1 cellular context compared by ENCODE assay signal in the genomic region with DNA sequence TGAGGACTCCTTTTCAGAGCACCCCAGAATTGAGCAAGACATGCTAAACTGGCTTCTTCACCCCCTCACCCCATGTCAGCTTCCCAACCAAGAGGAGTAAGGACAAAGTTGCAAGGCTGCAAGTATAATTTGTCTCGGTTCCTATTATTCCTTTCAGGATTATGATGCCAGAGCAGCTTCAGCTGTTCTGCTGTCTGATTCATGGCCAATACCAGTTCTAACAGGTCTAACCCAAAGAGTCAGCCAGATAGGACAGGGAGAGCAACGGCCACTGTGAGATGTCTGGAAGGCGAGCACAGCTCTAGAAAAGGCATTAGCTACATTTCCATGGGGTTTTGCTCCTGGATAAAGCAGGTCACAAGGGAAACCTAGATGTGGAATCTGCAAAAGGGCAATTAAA.
TF ChIP-seq lines count a peak whose summit lies in the region.

No MANE protein-coding gene starts in this region.

TF ChIP-seq in GM23338, 12 proteins besides CTCF, POLR2A, EP300 and RAD21:
- TF ChIP-seq, protein P1, sequence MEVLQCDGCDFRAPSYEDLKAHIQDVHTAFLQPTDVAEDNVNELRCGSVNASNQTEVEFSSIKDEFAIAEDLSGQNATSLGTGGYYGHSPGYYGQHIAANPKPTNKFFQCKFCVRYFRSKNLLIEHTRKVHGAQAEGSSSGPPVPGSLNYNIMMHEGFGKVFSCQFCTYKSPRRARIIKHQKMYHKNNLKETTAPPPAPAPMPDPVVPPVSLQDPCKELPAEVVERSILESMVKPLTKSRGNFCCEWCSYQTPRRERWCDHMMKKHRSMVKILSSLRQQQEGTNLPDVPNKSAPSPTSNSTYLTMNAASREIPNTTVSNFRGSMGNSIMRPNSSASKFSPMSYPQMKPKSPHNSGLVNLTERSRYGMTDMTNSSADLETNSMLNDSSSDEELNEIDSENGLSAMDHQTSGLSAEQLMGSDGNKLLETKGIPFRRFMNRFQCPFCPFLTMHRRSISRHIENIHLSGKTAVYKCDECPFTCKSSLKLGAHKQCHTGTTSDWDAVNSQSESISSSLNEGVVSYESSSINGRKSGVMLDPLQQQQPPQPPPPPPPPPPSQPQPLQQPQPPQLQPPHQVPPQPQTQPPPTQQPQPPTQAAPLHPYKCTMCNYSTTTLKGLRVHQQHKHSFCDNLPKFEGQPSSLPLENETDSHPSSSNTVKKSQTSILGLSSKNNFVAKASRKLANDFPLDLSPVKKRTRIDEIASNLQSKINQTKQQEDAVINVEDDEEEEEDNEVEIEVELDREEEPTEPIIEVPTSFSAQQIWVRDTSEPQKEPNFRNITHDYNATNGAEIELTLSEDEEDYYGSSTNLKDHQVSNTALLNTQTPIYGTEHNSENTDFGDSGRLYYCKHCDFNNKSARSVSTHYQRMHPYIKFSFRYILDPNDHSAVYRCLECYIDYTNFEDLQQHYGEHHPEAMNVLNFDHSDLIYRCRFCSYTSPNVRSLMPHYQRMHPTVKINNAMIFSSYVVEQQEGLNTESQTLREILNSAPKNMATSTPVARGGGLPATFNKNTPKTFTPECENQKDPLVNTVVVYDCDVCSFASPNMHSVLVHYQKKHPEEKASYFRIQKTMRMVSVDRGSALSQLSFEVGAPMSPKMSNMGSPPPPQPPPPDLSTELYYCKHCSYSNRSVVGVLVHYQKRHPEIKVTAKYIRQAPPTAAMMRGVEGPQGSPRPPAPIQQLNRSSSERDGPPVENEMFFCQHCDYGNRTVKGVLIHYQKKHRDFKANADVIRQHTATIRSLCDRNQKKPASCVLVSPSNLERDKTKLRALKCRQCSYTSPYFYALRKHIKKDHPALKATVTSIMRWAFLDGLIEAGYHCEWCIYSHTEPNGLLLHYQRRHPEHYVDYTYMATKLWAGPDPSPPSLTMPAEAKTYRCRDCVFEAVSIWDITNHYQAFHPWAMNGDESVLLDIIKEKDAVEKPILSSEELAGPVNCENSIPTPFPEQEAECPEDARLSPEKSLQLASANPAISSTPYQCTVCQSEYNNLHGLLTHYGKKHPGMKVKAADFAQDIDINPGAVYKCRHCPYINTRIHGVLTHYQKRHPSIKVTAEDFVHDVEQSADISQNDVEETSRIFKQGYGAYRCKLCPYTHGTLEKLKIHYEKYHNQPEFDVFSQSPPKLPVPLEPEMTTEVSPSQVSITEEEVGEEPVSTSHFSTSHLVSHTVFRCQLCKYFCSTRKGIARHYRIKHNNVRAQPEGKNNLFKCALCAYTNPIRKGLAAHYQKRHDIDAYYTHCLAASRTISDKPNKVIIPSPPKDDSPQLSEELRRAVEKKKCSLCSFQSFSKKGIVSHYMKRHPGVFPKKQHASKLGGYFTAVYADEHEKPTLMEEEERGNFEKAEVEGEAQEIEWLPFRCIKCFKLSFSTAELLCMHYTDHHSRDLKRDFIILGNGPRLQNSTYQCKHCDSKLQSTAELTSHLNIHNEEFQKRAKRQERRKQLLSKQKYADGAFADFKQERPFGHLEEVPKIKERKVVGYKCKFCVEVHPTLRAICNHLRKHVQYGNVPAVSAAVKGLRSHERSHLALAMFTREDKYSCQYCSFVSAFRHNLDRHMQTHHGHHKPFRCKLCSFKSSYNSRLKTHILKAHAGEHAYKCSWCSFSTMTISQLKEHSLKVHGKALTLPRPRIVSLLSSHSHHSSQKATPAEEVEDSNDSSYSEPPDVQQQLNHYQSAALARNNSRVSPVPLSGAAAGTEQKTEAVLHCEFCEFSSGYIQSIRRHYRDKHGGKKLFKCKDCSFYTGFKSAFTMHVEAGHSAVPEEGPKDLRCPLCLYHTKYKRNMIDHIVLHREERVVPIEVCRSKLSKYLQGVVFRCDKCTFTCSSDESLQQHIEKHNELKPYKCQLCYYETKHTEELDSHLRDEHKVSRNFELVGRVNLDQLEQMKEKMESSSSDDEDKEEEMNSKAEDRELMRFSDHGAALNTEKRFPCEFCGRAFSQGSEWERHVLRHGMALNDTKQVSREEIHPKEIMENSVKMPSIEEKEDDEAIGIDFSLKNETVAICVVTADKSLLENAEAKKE (CRISPR knock-in tag; IDR thresholded peaks at IDR 0.05), result no peak
- TF ChIP-seq, protein P2, sequence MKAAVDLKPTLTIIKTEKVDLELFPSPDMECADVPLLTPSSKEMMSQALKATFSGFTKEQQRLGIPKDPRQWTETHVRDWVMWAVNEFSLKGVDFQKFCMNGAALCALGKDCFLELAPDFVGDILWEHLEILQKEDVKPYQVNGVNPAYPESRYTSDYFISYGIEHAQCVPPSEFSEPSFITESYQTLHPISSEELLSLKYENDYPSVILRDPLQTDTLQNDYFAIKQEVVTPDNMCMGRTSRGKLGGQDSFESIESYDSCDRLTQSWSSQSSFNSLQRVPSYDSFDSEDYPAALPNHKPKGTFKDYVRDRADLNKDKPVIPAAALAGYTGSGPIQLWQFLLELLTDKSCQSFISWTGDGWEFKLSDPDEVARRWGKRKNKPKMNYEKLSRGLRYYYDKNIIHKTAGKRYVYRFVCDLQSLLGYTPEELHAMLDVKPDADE (IDR thresholded peaks at IDR 0.05), result no peak
- TF ChIP-seq EZH2 (IDR thresholded peaks at IDR 0.05; ENCODE audit: low read depth, unreplicated experiment) (no peak), EZH2phosphoT487 (IDR thresholded peaks at IDR 0.05; ENCODE audit: unreplicated experiment) (no peak), ZNF331 (CRISPR knock-in tag; IDR thresholded peaks at IDR 0.05; ENCODE audit: low read depth) (no peak)
- TF ChIP-seq, protein P3, sequence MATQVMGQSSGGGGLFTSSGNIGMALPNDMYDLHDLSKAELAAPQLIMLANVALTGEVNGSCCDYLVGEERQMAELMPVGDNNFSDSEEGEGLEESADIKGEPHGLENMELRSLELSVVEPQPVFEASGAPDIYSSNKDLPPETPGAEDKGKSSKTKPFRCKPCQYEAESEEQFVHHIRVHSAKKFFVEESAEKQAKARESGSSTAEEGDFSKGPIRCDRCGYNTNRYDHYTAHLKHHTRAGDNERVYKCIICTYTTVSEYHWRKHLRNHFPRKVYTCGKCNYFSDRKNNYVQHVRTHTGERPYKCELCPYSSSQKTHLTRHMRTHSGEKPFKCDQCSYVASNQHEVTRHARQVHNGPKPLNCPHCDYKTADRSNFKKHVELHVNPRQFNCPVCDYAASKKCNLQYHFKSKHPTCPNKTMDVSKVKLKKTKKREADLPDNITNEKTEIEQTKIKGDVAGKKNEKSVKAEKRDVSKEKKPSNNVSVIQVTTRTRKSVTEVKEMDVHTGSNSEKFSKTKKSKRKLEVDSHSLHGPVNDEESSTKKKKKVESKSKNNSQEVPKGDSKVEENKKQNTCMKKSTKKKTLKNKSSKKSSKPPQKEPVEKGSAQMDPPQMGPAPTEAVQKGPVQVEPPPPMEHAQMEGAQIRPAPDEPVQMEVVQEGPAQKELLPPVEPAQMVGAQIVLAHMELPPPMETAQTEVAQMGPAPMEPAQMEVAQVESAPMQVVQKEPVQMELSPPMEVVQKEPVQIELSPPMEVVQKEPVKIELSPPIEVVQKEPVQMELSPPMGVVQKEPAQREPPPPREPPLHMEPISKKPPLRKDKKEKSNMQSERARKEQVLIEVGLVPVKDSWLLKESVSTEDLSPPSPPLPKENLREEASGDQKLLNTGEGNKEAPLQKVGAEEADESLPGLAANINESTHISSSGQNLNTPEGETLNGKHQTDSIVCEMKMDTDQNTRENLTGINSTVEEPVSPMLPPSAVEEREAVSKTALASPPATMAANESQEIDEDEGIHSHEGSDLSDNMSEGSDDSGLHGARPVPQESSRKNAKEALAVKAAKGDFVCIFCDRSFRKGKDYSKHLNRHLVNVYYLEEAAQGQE (IDR thresholded peaks at IDR 0.05; ENCODE audit: unreplicated experiment), result no peak
